ENCODE assay signal across 10 cellular contexts in genomic region chr19:6022570-6023049, GRCh38. TPM values are rescaled to one million over a fixed set of nuclear protein-coding genes. Genes with fewer than 3 reads are reported as not detected.
DNase-seq lines count a peak whose midpoint lies in the region; ATAC-seq and TF ChIP-seq lines count a peak whose summit lies in the region.
"Had no signal": no experiment of that assay in that cellular context is flagged by ENCODE, and none has a peak within 500 bp of the region (broad histone marks: within the 10 kb centered on the region; RNA-seq: fewer than 3 reads in every experiment).

No MANE protein-coding gene starts in this region.

- no peaks in the 10 kb centered on the region for H3K9me3 Mint-ChIP-seq in HFFc6
- no peaks in the 10 kb centered on the region for H3K9me3 Mint-ChIP-seq in brain
- H3K9me3 Mint-ChIP-seq: activated T-cell treated with anti-CD3 and anti-CD28 coated beads, Interleukin-2, amount 50 U/mL, for 24 hours had no signal

- H3K27me3 Mint-ChIP-seq in HFFc6 (ENCODE audit: insufficient read depth), result peaks cover 2% of the 10 kb centered on the region; the same call in 1 of the 2 replicates
- H3K27me3 Mint-ChIP-seq in brain, result peaks cover 6% of the 10 kb centered on the region
- H3K27me3 Mint-ChIP-seq: activated T-cell treated with anti-CD3 and anti-CD28 coated beads, Interleukin-2, amount 50 U/mL, for 24 hours had no signal

- TF ChIP-seq POLR2A in suprapubic skin (IDR thresholded peaks at IDR 0.05), result no peak

- H3K9me3 ChIP-seq in lower lobe of right lung (no peaks in the 10 kb centered on the region), suprapubic skin (no peaks in the 10 kb centered on the region)
- H3K9me3 ChIP-seq: breast epithelium had no signal

- peak overlapping the region; percentile 75 for H3K4me3 Mint-ChIP-seq in HFFc6
- H3K4me3 Mint-ChIP-seq in brain, result no peak overlapping the region
- H3K4me3 Mint-ChIP-seq: activated T-cell treated with anti-CD3 and anti-CD28 coated beads, Interleukin-2, amount 50 U/mL, for 24 hours had no signal

- TF ChIP-seq CTCF in HFFc6 (IDR thresholded peaks at IDR 0.05) (peak; percentile 60), brain (conservative IDR thresholded peaks at IDR 0.05) (peak; percentile 11 to 32), lower lobe of right lung (IDR thresholded peaks at IDR 0.05) (peak; percentile 10), suprapubic skin (IDR thresholded peaks at IDR 0.05) (no peak)

- H3K27ac ChIP-seq in lower lobe of right lung (peak overlapping the region; percentile 32), suprapubic skin (peak overlapping the region; percentile 7)
- H3K27ac ChIP-seq: breast epithelium, WERI-Rb-1 had no signal

- peak; percentile 8 to 30 for ATAC-seq in lower lobe of right lung
- ATAC-seq in HG02852 (IDR thresholded peaks at IDR 0.05; ENCODE audit: unreplicated experiment), result no peak
- ATAC-seq in HG03108 (IDR thresholded peaks at IDR 0.05; ENCODE audit: unreplicated experiment), result no peak

- intact Hi-C loops in lower lobe of right lung (cut with DNase I), result no loop called here

- H3K4me1 ChIP-seq in lower lobe of right lung (peaks cover 13% of the 10 kb centered on the region), suprapubic skin (peaks cover 2% of the 10 kb centered on the region)
- H3K4me1 ChIP-seq: breast epithelium had no signal

- peaks cover 17% of the 10 kb centered on the region; the same call in 1 of the 2 replicates for H3K36me3 Mint-ChIP-seq in HFFc6 (ENCODE audit: low read depth)
- H3K36me3 Mint-ChIP-seq in brain, result peaks cover 5% of the 10 kb centered on the region

- H3K27me3 ChIP-seq in lower lobe of right lung (ENCODE audit: low read depth), result no peaks in the 10 kb centered on the region
- H3K27me3 ChIP-seq in suprapubic skin, result no peaks in the 10 kb centered on the region
- H3K27me3 ChIP-seq: breast epithelium had no signal

- H3K4me1 Mint-ChIP-seq in HFFc6 (ENCODE audit: low read depth) (peaks cover 29% of the 10 kb centered on the region), brain (peaks cover 17% of the 10 kb centered on the region)

- WGBS in suprapubic skin, result 84% methylated on average over 11 of the region's 16 CpGs

- H3K27ac Mint-ChIP-seq in HFFc6, result peak overlapping the region; percentile 85
- H3K27ac Mint-ChIP-seq in brain, result peak overlapping the region in 3 of 5 experiments; percentile 61 to 86 (median 72)
- H3K27ac Mint-ChIP-seq: activated T-cell treated with anti-CD3 and anti-CD28 coated beads, Interleukin-2, amount 50 U/mL, for 24 hours had no signal

- no peak for TF ChIP-seq EP300 in suprapubic skin (IDR thresholded peaks at IDR 0.05)

- H3K4me3 ChIP-seq in lower lobe of right lung (no peak overlapping the region), suprapubic skin (no peak overlapping the region)
- H3K4me3 ChIP-seq: breast epithelium had no signal

- no peak for DNase-seq in HFFc6
- DNase-seq in lower lobe of right lung, result no peak
- no peak for DNase-seq in suprapubic skin (ENCODE audit: low spot score in 2 of 2)
- no peak for DNase-seq in DMS153 treated with DMSO at 0.1 percent for 48 hours (lab: John Stamatoyannopoulos, UW; ENCODE audit: unreplicated experiment)

- H3K36me3 ChIP-seq in lower lobe of right lung, result peaks cover 24% of the 10 kb centered on the region
- H3K36me3 ChIP-seq in suprapubic skin, result peaks cover 20% of the 10 kb centered on the region
- H3K36me3 ChIP-seq: breast epithelium, WERI-Rb-1 had no signal

RNA-seq across cellular contexts. Expression of gene RANBP3, which starts 44.7 kb away (rescaled TPM):
- total RNA-seq in HFFc6 (2021; fragmentation: NEBNext Ultra II Directional; extraction: Animal tissue kit (Norgen Biotek cat#: 25700)), result 10 to 100 TPM; 57.6 to 80.9 (median 70.4) TPM
- 183 TPM for polyA plus RNA-seq in brain (ENCODE audit: insufficient read depth, low read depth, low replicate concordance)
- total RNA-seq in lower lobe of right lung (70.8 TPM), suprapubic skin (10 to 100 TPM; 55.6 to 85.0 (median 78.0) TPM)

Comparison
In these comparisons a context has a peak if more than half of its experiments do, and no peak if none do; other contexts are left out.
1. CTCF ChIP-seq: peak in HFFc6 (single experiment), brain (2 of 2) and lower lobe of right lung (single experiment); none in suprapubic skin (0 of 2).
2. ATAC-seq: peak in lower lobe of right lung (2 of 2); none in HG02852 (single experiment) and HG03108 (single experiment).